Comparison of ENCODE assay signal across 11 cellular contexts in genomic region chr2:70161069-70161534, GRCh38. TPM values are rescaled to one million over a fixed set of nuclear protein-coding genes. Genes with fewer than 3 reads are reported as not detected.
A peak's percentile ranks its signal among the peaks of the same experiment; 100 is the strongest.
DNase-seq lines count a peak whose midpoint lies in the region; ATAC-seq and TF ChIP-seq lines count a peak whose summit lies in the region.
"Had no signal": no experiment of that assay in that cellular context is flagged by ENCODE, and none has a peak within 500 bp of the region (broad histone marks: within the 10 kb centered on the region; RNA-seq: fewer than 3 reads in every experiment).

No MANE protein-coding gene starts in this region.

- no peaks in the 10 kb centered on the region for H4K20me1 ChIP-seq in H9 (ENCODE audit: control insufficient read depth, insufficient read depth, insufficient read length)

- no peaks in the 10 kb centered on the region for H3K9me3 Mint-ChIP-seq in H9

- no peak overlapping the region for H4K5ac ChIP-seq in H9 (ENCODE audit: insufficient read length, low read depth, low read length)

- H2BK120ac ChIP-seq in H9 (ENCODE audit: low read depth, low read length, poor library complexity, severe bottlenecking) = no peak overlapping the region

- no CpG with 5 or more reads among the region's 2 CpGs for WGBS in H9 (ENCODE audit: extremely low coverage, insufficient read length, low lambda C conversion rate)
- WGBS in upper lobe of left lung, 2 donors = 76 to 80% methylated on average over 2 of the region's 2 CpGs

- ATAC-seq in GM18868 (IDR thresholded peaks at IDR 0.05; ENCODE audit: unreplicated experiment) (peak; percentile 95), upper lobe of left lung (ENCODE audit: low FRiP score in 2 of 2) (no peak)

- H3K18ac ChIP-seq in H9 (ENCODE audit: insufficient read length, low read depth, low read length) = no peak overlapping the region

- no peaks in the 10 kb centered on the region for H3K79me1 ChIP-seq in H9 (ENCODE audit: insufficient read depth, low read depth, low read length, poor library complexity, severe bottlenecking)

- no peak overlapping the region for H3K9ac ChIP-seq in H9 (ENCODE audit: extremely low read depth, insufficient read length, low read length)

- H3K27ac Mint-ChIP-seq in H9 = peak overlapping the region in 1 of 3 experiments; percentile 15; a peak in 1 of 7 replicates

- peak overlapping the region; percentile 1 for H3K27ac ChIP-seq in H9 (ENCODE audit: insufficient read length, low read depth, low read length)
- no peak overlapping the region for H3K27ac ChIP-seq in upper lobe of left lung

- no peak overlapping the region for H3T11ph ChIP-seq in H9 (ENCODE audit: low read length)

- DNase-seq in H9 (no peak), LNCaP clone FGC (ENCODE audit: low read depth) (peak; percentile 88), kidney epithelial cell (ENCODE audit: low read depth) (peak; percentile 54), posterior cingulate gyrus (no peak), upper lobe of left lung (no peak), DMS114 treated with DMSO at 0.1 percent for 48 hours (lab: John Stamatoyannopoulos, UW; ENCODE audit: unreplicated experiment) (no peak), AG08395 (ENCODE audit: low spot score) (no peak)
- DNase-seq: activated CD4-positive, alpha-beta T cell treated with anti-CD3 and anti-CD28 coated beads for 1 hour; mesenchymal stem cell; NCI-H1417 had no signal

- H3K79me2 ChIP-seq in H9 (ENCODE audit: insufficient read depth, low read length) = no peaks in the 10 kb centered on the region

- H3K4me3 Mint-ChIP-seq in H9 = no peak overlapping the region

- no peak overlapping the region for H3K23ac ChIP-seq in H9 (ENCODE audit: insufficient read length, low read depth, low read length)

- H3K36me3 Mint-ChIP-seq in H9 (ENCODE audit: insufficient read depth in 1 of 3, low read depth in 3 of 3) = peaks cover 4 to 34% (median 12%) of the 10 kb centered on the region in 3 experiments; a peak in 6 of 7 replicates

- H4K91ac ChIP-seq in H9 (ENCODE audit: insufficient read length, low read depth, low read length) = no peak overlapping the region

- no peak overlapping the region for H2BK5ac ChIP-seq in H9 (ENCODE audit: insufficient read length, low read length)

- no peak for TF ChIP-seq POLR2A in upper lobe of left lung (IDR thresholded peaks at IDR 0.05)

- H3K36me3 ChIP-seq in kidney epithelial cell (ENCODE audit: control insufficient read depth, insufficient read depth, low read length) (no peaks in the 10 kb centered on the region), upper lobe of left lung (peaks cover 11 to 90% (median 46%) of the 10 kb centered on the region in 4 donors)

- H2AFZ ChIP-seq in H9 (ENCODE audit: low read length) = no peak overlapping the region

- H3K27me3 ChIP-seq in H9 (ENCODE audit: insufficient read depth, low read length) (no peaks in the 10 kb centered on the region), kidney epithelial cell (ENCODE audit: control insufficient read depth, insufficient read depth, low read length) (no peaks in the 10 kb centered on the region), upper lobe of left lung (no peaks in the 10 kb centered on the region)

- no peak overlapping the region for H3K4ac ChIP-seq in H9 (ENCODE audit: low read depth, low read length)

- H3K4me3 ChIP-seq in LNCaP clone FGC (ENCODE audit: low read depth, low read length) (no peak overlapping the region), kidney epithelial cell (ENCODE audit: low read depth, low read length) (no peak overlapping the region), upper lobe of left lung (no peak overlapping the region)

- intact Hi-C loops in posterior cingulate gyrus (cut with DNase I) = no loop called here

- no peak overlapping the region for H3K14ac ChIP-seq in H9 (ENCODE audit: insufficient read depth, low read length)

- no peak overlapping the region for H2BK12ac ChIP-seq in H9 (ENCODE audit: insufficient read length, low read depth, low read length)

- no peaks in the 10 kb centered on the region for H3K9me3 ChIP-seq in H9 (ENCODE audit: control insufficient read depth, low read depth, low read length)
- no peaks in the 10 kb centered on the region for H3K9me3 ChIP-seq in upper lobe of left lung

- H4K8ac ChIP-seq in H9 (replicated peaks; ENCODE audit: insufficient read length, low read depth, low read length) = no peak overlapping the region

- no peaks in the 10 kb centered on the region for H3K27me3 Mint-ChIP-seq in H9 (ENCODE audit: low read depth)

- H2BK20ac ChIP-seq in H9 (ENCODE audit: low read depth, low read length, poor library complexity, severe bottlenecking) = no peak overlapping the region

- H3K4me2 ChIP-seq in H9 (ENCODE audit: insufficient read depth, insufficient read length, low read length) = no peak overlapping the region

- no peaks in the 10 kb centered on the region for H3K4me1 ChIP-seq in H9 (ENCODE audit: insufficient read depth, low read length)
- H3K4me1 ChIP-seq in upper lobe of left lung = no peaks in the 10 kb centered on the region

- no peak overlapping the region for H2BK15ac ChIP-seq in H9 (ENCODE audit: low read depth, low read length)

- TF ChIP-seq EP300 in upper lobe of left lung (IDR thresholded peaks at IDR 0.05) = no peak

- H3K23me2 ChIP-seq in H9 (ENCODE audit: insufficient read length, low read depth, low read length, poor library complexity, severe bottlenecking) = no peaks in the 10 kb centered on the region

- peaks cover 0 to 4% of the 10 kb centered on the region in 2 experiments; a peak in 1 of 4 replicates for H3K4me1 Mint-ChIP-seq in H9

- H3K56ac ChIP-seq in H9 (ENCODE audit: insufficient read length, low read depth, low read length) = no peak overlapping the region

- TF ChIP-seq CTCF in H9 (conservative IDR thresholded peaks at IDR 0.05) (no peak), LNCaP clone FGC (IDR thresholded peaks at IDR 0.05; ENCODE audit: control insufficient read depth, extremely low read depth, insufficient read depth) (no peak), kidney epithelial cell (IDR thresholded peaks at IDR 0.05; ENCODE audit: insufficient read depth, low read length, poor library complexity, severe bottlenecking) (no peak), upper lobe of left lung (IDR thresholded peaks at IDR 0.05) (no peak)

- H2AK5ac ChIP-seq in H9 (ENCODE audit: insufficient read length, low read length) = no peak overlapping the region

RNA-seq across cellular contexts. Expression of gene C2orf42, which starts 29.7 kb away (rescaled TPM):
- 14.8 and 19.0 TPM in 2 replicates for total RNA-seq in H9 (2021)
- total RNA-seq in kidney epithelial cell = 9.1 and 15.4 TPM in 2 replicates
- 10 to 100 TPM in 4 of 6 donors, 1 to 10 TPM in 2; 7.8 to 15.0 (median 12.4) TPM for total RNA-seq in upper lobe of left lung

Comparison
In these comparisons a context has a peak if more than half of its experiments do, and no peak if none do; other contexts are left out.
1. DNase-seq: peak in LNCaP clone FGC (single experiment) and kidney epithelial cell (single experiment); none in H9 (single experiment), posterior cingulate gyrus (0 of 10), upper lobe of left lung (0 of 2), DMS114 treated with DMSO at 0.1 percent for 48 hours (single experiment) and AG08395 (single experiment).